1 cellular context compared by ENCODE assay signal in the genomic region with DNA sequence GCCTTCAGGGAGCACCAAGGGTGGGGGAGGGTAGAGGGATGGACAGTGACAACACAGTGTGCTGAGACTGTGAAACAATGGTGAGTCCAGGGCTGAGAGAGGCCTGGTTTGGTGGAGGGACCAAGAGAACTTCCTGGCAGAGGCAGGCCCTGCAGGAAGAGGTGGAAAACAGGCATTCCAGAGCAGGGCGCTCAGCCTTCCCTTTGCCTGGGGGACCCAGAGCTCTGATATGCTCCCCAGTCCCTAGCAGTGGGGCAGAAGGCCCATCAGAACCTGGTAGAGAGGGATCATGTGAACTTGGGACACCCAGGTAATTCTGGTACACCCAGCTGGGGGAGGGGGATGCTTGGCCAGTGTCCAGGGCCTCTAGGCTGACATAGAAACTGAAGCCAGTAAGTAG.
TF ChIP-seq lines count a peak whose summit lies in the region.

No MANE protein-coding gene starts in this region.

TF ChIP-seq in IMR-90, 13 proteins besides CTCF, POLR2A, EP300 and RAD21:
- TF ChIP-seq MAZ (IDR thresholded peaks at IDR 0.05; ENCODE audit: borderline replicate concordance, low read depth, low read length) (no peak), MAFK (IDR thresholded peaks at IDR 0.05; ENCODE audit: low read depth, low read length) (no peak), CEBPB (IDR thresholded peaks at IDR 0.05; ENCODE audit: low read depth, low read length) (no peak), MXI1 (IDR thresholded peaks at IDR 0.05; ENCODE audit: borderline replicate concordance, low read depth, low read length) (no peak), BHLHE40 (IDR thresholded peaks at IDR 0.05; ENCODE audit: low read depth, low read length) (no peak), RFX5 (IDR thresholded peaks at IDR 0.05; ENCODE audit: low read depth, low read length) (no peak), RCOR1 (IDR thresholded peaks at IDR 0.05; ENCODE audit: insufficient replicate concordance, low read length) (no peak), FOS (IDR thresholded peaks at IDR 0.05; ENCODE audit: low read depth, low read length) (no peak), NFE2L2 (IDR thresholded peaks at IDR 0.05; ENCODE audit: low read depth, low read length) (no peak), CHD1 (IDR thresholded peaks at IDR 0.05; ENCODE audit: low read depth, low read length) (no peak), SMC3 (IDR thresholded peaks at IDR 0.05; ENCODE audit: low read depth, low read length) (no peak)
- TF ChIP-seq, protein P1, sequence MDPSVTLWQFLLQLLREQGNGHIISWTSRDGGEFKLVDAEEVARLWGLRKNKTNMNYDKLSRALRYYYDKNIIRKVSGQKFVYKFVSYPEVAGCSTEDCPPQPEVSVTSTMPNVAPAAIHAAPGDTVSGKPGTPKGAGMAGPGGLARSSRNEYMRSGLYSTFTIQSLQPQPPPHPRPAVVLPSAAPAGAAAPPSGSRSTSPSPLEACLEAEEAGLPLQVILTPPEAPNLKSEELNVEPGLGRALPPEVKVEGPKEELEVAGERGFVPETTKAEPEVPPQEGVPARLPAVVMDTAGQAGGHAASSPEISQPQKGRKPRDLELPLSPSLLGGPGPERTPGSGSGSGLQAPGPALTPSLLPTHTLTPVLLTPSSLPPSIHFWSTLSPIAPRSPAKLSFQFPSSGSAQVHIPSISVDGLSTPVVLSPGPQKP (IDR thresholded peaks at IDR 0.05; ENCODE audit: borderline replicate concordance, low read depth, low read length): no peak
- TF ChIP-seq, protein P2, sequence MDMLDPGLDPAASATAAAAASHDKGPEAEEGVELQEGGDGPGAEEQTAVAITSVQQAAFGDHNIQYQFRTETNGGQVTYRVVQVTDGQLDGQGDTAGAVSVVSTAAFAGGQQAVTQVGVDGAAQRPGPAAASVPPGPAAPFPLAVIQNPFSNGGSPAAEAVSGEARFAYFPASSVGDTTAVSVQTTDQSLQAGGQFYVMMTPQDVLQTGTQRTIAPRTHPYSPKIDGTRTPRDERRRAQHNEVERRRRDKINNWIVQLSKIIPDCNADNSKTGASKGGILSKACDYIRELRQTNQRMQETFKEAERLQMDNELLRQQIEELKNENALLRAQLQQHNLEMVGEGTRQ (IDR thresholded peaks at IDR 0.05; ENCODE audit: low read depth, low read length): no peak
